Comparison of ENCODE assay signal across 12 cellular contexts in the genomic region with DNA sequence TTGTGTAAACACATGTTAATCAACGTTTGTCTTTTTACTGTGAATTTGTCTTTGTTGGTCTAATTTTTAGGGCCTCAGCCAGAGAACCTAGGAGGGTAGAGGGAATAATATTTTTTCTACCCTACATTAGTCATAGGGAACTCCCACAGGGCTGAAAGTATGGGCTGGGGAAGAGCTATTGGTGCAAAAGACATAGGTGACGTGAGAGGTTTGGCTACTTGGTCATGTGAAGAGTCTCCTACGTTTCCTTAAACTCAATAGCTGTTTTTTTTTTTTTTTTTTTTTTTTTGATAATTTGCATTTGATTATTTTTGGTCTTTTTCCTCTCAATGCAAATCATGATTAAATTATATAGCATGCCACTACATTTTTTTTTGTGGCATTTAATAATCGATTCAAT.
DNase-seq lines count a peak whose midpoint lies in the region; ATAC-seq and TF ChIP-seq lines count a peak whose summit lies in the region.
"Had no signal": no experiment of that assay in that cellular context is flagged by ENCODE, and none has a peak within 500 bp of the region (broad histone marks: within the 10 kb centered on the region; RNA-seq: fewer than 3 reads in every experiment).

No MANE protein-coding gene starts in this region.

- ATAC-seq in GM18868 (IDR thresholded peaks at IDR 0.05; ENCODE audit: unreplicated experiment) (peak; percentile 64), GM21825 (IDR thresholded peaks at IDR 0.05; ENCODE audit: unreplicated experiment) (peak; percentile 49), HG03460 (IDR thresholded peaks at IDR 0.05; ENCODE audit: unreplicated experiment) (peak; percentile 54), memory B cell (ENCODE audit: low read depth) (peak; percentile 60)

- no peaks in the 10 kb centered on the region for H3K9me3 Mint-ChIP-seq in memory B cell
- no peaks in the 10 kb centered on the region for H3K9me3 Mint-ChIP-seq in activated T-cell treated with anti-CD3 and anti-CD28 coated beads, Interleukin-2, amount 50 U/mL, for 24 hours

- H3K4me3 Mint-ChIP-seq in memory B cell, result peak overlapping the region; percentile 43
- no peak overlapping the region for H3K4me3 Mint-ChIP-seq in activated T-cell treated with anti-CD3 and anti-CD28 coated beads, Interleukin-2, amount 50 U/mL, for 24 hours

- CTCF ChIA-PET in HEK293T (lab: Yijun Ruan, JAX), result interaction anchor here (0.9 kb wide), 1 partner anchor 236 kb away, joined by 3 read pairs; no protein-coding TSS in a partner anchor

- POLR2A ChIA-PET in HEK293T (lab: Yijun Ruan, JAX), result no interaction called here

- no peaks in the 10 kb centered on the region for H3K36me3 Mint-ChIP-seq in memory B cell
- H3K36me3 Mint-ChIP-seq in activated T-cell treated with anti-CD3 and anti-CD28 coated beads, Interleukin-2, amount 50 U/mL, for 24 hours (ENCODE audit: low read depth), result no peaks in the 10 kb centered on the region

- H3K4me1 Mint-ChIP-seq in memory B cell, result peaks cover 28% of the 10 kb centered on the region
- H3K4me1 Mint-ChIP-seq in activated T-cell treated with anti-CD3 and anti-CD28 coated beads, Interleukin-2, amount 50 U/mL, for 24 hours (ENCODE audit: low read depth), result peaks cover 15% of the 10 kb centered on the region

- peak overlapping the region; percentile 99 for H3K27ac Mint-ChIP-seq in memory B cell
- no peak overlapping the region for H3K27ac Mint-ChIP-seq in activated T-cell treated with anti-CD3 and anti-CD28 coated beads, Interleukin-2, amount 50 U/mL, for 24 hours

- H3K27me3 Mint-ChIP-seq in memory B cell, result no peaks in the 10 kb centered on the region
- no peaks in the 10 kb centered on the region for H3K27me3 Mint-ChIP-seq in activated T-cell treated with anti-CD3 and anti-CD28 coated beads, Interleukin-2, amount 50 U/mL, for 24 hours

- DNase-seq in memory B cell (ENCODE audit: low spot score in 2 of 2) (peak in 1 of 2 donors; percentile 28), NCI-H524 treated with DMSO at 0.1 percent for 48 hours (lab: John Stamatoyannopoulos, UW) (no peak), HEK293T (ENCODE audit: extremely low spot score) (no peak)
- DNase-seq in effector CD8-positive, alpha-beta T cell (lab: John Stamatoyannopoulos, UW), result no peak
- DNase-seq in activated T-cell treated with anti-CD3 and anti-CD28 coated beads, Interleukin-2, amount 50 U/mL, for 24 hours, result no peak
- DNase-seq: DND-41; mammary epithelial cell; stimulated activated CD4-positive, alpha-beta T cell treated with anti-CD3 and anti-CD28 coated beads, Interleukin-12 subunit alpha, Interleukin-12 subunit beta, amount 100 ng/mL, for 4 hours; tibial artery had no signal

TF ChIP-seq in HEK293T, 16 proteins besides CTCF, POLR2A, EP300 and RAD21:
- TF ChIP-seq LEF1 (IDR thresholded peaks at IDR 0.05; ENCODE audit: borderline replicate concordance), result no peak
